ENCODE assay signal across 9 cellular contexts in the genomic region with DNA sequence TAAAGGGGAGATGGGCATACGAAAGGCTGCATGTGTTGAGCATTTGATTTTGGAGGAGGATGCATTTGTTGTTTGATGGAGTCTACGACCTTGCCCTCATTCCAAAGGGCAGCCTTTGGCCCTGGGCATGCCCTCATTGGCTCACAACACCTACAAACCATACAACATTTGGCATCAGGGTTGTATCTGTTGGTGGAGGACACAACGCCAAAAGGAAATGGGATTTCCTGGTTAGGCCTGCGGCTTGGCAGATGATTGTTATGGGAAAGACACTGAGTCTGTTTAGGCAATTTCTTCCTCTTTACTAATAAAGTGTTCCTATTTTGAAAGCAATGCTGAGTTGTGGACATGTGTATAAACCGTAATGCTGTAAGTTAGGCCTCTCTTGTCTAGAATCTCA.
DNase-seq lines count a peak whose midpoint lies in the region; ATAC-seq and TF ChIP-seq lines count a peak whose summit lies in the region.
"Had no signal": no experiment of that assay in that cellular context is flagged by ENCODE, and none has a peak within 500 bp of the region (broad histone marks: within the 10 kb centered on the region; RNA-seq: fewer than 3 reads in every experiment).

No MANE protein-coding gene starts in this region.

- H3K79me2 ChIP-seq in OCI-LY7 (ENCODE audit: insufficient read depth, low read depth, low read length), result peaks cover 18% of the 10 kb centered on the region; the same call in 1 of the 2 replicates

- intact Hi-C loops in activated CD4-positive, alpha-beta T cell treated with anti-CD3 and anti-CD28 coated beads for 36 hours (cut with DNase I, micrococcal nuclease), result loop anchor here in 1 of 2 experiments (1.0 to 2.0 kb wide), 2 partner anchors 249 to 261 kb away; partner anchors contain the start of genes FAM210A and RNMT
- intact Hi-C loops in OCI-LY7 (cut with micrococcal nuclease; ENCODE audit: unreplicated experiment) (loop anchor here (5.0 kb wide), 1 partner anchor 152 kb away; no protein-coding TSS in a partner anchor), cardiac septum (cut with DNase I) (no loop called here), stomach (cut with DNase I; ENCODE audit: low total_unique reads) (no loop called here)

- H3K9me3 Mint-ChIP-seq in activated CD4-positive, alpha-beta T cell treated with anti-CD3 and anti-CD28 coated beads for 36 hours (ENCODE audit: low read depth), result peaks cover 8% of the 10 kb centered on the region

- H3K9me3 ChIP-seq in OCI-LY7 (ENCODE audit: low read length) (peaks cover 16% of the 10 kb centered on the region; the same call in 1 of the 2 replicates), stomach (no peaks in the 10 kb centered on the region)
- H3K9me3 ChIP-seq: vagina had no signal

- H3K4me1 ChIP-seq in OCI-LY7 (ENCODE audit: insufficient read depth, low read length, poor library complexity, severe bottlenecking) (peaks cover 29% of the 10 kb centered on the region), stomach (peaks cover 0 to 16% (median 6%) of the 10 kb centered on the region in 4 donors)

- no peak for TF ChIP-seq EP300 in stomach (IDR thresholded peaks at IDR 0.05)

- no peaks in the 10 kb centered on the region for H4K20me1 ChIP-seq in OCI-LY7 (ENCODE audit: insufficient read depth, low read length)

- ATAC-seq in activated CD4-positive, alpha-beta T cell treated with anti-CD3 and anti-CD28 coated beads for 36 hours, result peak; percentile 8
- no peak for ATAC-seq in GM18909 (IDR thresholded peaks at IDR 0.05; ENCODE audit: poor library complexity, unreplicated experiment)

- H3K4me1 Mint-ChIP-seq in activated CD4-positive, alpha-beta T cell treated with anti-CD3 and anti-CD28 coated beads for 36 hours, result peaks cover 58% of the 10 kb centered on the region

- CTCF ChIA-PET in activated CD4-positive, alpha-beta T cell treated with anti-CD3 and anti-CD28 coated beads for 36 hours (lab: Charles Lee), result interaction anchor here (1.0 kb wide), 1 partner anchor 250 kb away, joined by 4 read pairs; no protein-coding TSS in a partner anchor
- CTCF ChIA-PET in OCI-LY7 (lab: Charles Lee; ENCODE audit: unreplicated experiment), result no interaction called here

- no peak for TF ChIP-seq POLR2A in stomach (IDR thresholded peaks at IDR 0.05)

- no peaks in the 10 kb centered on the region for H3K9me2 ChIP-seq in OCI-LY7 (ENCODE audit: insufficient read depth, low read length)

- H3K36me3 ChIP-seq in OCI-LY7 (ENCODE audit: insufficient read depth, low read length) (peaks cover 10% of the 10 kb centered on the region), stomach (no peaks in the 10 kb centered on the region)
- H3K36me3 ChIP-seq: vagina had no signal

- POLR2A ChIA-PET in activated CD4-positive, alpha-beta T cell treated with anti-CD3 and anti-CD28 coated beads for 36 hours (lab: Charles Lee), result no interaction called here
- POLR2A ChIA-PET in OCI-LY7 (lab: Charles Lee), result no interaction called here

- peak overlapping the region; percentile 79 for H3K4me2 ChIP-seq in OCI-LY7 (ENCODE audit: low read length)

- peak overlapping the region; percentile 83 for H3K4me3 Mint-ChIP-seq in activated CD4-positive, alpha-beta T cell treated with anti-CD3 and anti-CD28 coated beads for 36 hours

- BruUV-seq in OCI-LY7 (replicated peaks; lab: Mats Ljungman, UMichigan), result no TSS peak

- peaks cover 29% of the 10 kb centered on the region for H3K36me3 Mint-ChIP-seq in activated CD4-positive, alpha-beta T cell treated with anti-CD3 and anti-CD28 coated beads for 36 hours (ENCODE audit: low read depth)

- H2AFZ ChIP-seq in OCI-LY7 (ENCODE audit: low read length), result peak overlapping the region; percentile 83; the same call in 1 of the 2 replicates

- 59 to 79% (median 71%) methylated on average over 5 of the region's 5 CpGs for WGBS in stomach, 5 donors

- no peak for TF ChIP-seq CTCF in OCI-LY7 (conservative IDR thresholded peaks at IDR 0.05; ENCODE audit: low read length)
- no peak for TF ChIP-seq CTCF in stomach (IDR thresholded peaks at IDR 0.05)

- DNase-seq in activated CD4-positive, alpha-beta T cell treated with anti-CD3 and anti-CD28 coated beads for 36 hours, result no peak
- no peak for DNase-seq in activated CD4-positive, alpha-beta T cell treated with anti-CD3 and anti-CD28 coated beads for 1 hour
- peak; percentile 5 for DNase-seq in OCI-LY7 (ENCODE audit: low spot score)
- DNase-seq in cardiac septum (ENCODE audit: low spot score), result peak; percentile 72
- no peak for DNase-seq in stomach
- DNase-seq in NCI-H2029 treated with DMSO at 0.1 percent for 48 hours (lab: John Stamatoyannopoulos, UW), result no peak
- no peak for DNase-seq in SK-N-DZ (ENCODE audit: low spot score)

- H3K27me3 ChIP-seq in stomach, result no peaks in the 10 kb centered on the region
- H3K27me3 ChIP-seq: vagina had no signal

- H3K27ac ChIP-seq in OCI-LY7 (ENCODE audit: low read depth, low read length, poor library complexity, severe bottlenecking), result peak overlapping the region; percentile 65
- H3K27ac ChIP-seq in stomach, result peak overlapping the region in 4 of 5 donors; percentile 25 to 72 (median 40)
- H3K27ac ChIP-seq: vagina had no signal

- H3K4me3 ChIP-seq in OCI-LY7 (ENCODE audit: low read depth, low read length, poor library complexity, severe bottlenecking), result peak overlapping the region; percentile 70
- H3K4me3 ChIP-seq in stomach, result peak overlapping the region; percentile 4 to 35 (median 24)

- peak overlapping the region; percentile 92 for H3K27ac Mint-ChIP-seq in activated CD4-positive, alpha-beta T cell treated with anti-CD3 and anti-CD28 coated beads for 36 hours

- no peaks in the 10 kb centered on the region for H3K27me3 Mint-ChIP-seq in activated CD4-positive, alpha-beta T cell treated with anti-CD3 and anti-CD28 coated beads for 36 hours

Comparison
In these comparisons a context has a peak if more than half of its experiments do, and no peak if none do; other contexts are left out.
1. DNase-seq: peak in OCI-LY7 (single experiment) and cardiac septum (single experiment); none in activated CD4-positive, alpha-beta T cell treated with anti-CD3 and anti-CD28 coated beads for 36 hours (single experiment), activated CD4-positive, alpha-beta T cell treated with anti-CD3 and anti-CD28 coated beads for 1 hour (single experiment), stomach (single experiment), NCI-H2029 treated with DMSO at 0.1 percent for 48 hours (single experiment) and SK-N-DZ (single experiment).